Comparison of ENCODE assay signal across 1 cellular context in the genomic region with DNA sequence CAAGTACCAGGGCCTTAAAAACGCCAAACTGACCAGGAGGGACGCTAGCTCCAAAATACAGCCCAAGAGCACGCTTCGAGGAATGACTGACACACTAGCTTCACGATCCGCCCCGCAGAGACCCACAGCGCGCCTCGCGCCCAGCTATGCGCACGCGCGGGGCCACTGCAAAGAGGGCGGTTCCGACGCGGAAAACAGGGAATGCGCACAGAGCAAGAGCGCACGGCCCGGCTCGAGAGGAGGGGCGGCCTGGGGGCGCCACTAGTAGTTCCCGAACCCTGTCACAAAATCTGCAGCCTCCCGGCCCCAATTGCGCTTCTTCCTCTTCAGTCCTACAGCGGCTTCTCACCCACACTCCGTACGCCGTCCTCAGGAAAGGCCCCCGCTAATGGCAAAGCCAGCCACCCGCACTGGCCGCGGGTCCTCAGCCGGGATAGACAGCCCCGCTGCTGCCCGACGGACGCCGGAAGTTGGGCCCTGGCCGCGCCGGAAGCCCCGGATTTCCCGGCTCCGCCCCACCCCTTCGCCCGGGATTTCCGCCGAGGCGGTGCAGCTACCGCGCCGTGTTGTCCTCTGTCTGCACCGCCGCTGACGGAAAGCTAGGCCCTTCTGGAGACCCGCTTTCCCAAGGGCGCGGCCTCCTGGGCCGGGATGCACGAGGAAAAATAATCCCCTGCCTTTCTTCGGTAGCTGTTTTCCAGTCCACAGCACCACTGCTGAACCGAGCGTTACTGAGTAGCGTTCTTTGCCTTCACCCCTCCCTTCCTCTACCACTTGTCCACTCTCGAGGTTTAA.
A peak's percentile ranks its signal among the peaks of the same experiment; 100 is the strongest.
TF ChIP-seq lines count a peak whose summit lies in the region.

HDHD2 (minus strand) TSS at position 472 of the 795 bp plus-strand sequence. CDS start 14,061 bp downstream, outside the sequence.

TF ChIP-seq in K562, 482 proteins besides CTCF, POLR2A, EP300 and RAD21 (continued from another document and continues in another):
- TF ChIP-seq MLLT1 (IDR thresholded peaks at IDR 0.05) (no peak), EGR1 (conservative IDR thresholded peaks at IDR 0.05) (0 out of 2 replicates have a peak, but pooled peaks have one; percentile 4), GTF2F1 (IDR thresholded peaks at IDR 0.05; ENCODE audit: low read depth, low read length) (no peak), CTBP1 (IDR thresholded peaks at IDR 0.05; ENCODE audit: borderline replicate concordance) (no peak), TARDBP (IDR thresholded peaks at IDR 0.05) (no peak), ZNF318 (IDR thresholded peaks at IDR 0.05; ENCODE audit: borderline replicate concordance in 1 of 2, low read depth in 1 of 2) (no peak), ARID2 (IDR thresholded peaks at IDR 0.05) (no peak), HDAC6 (IDR thresholded peaks at IDR 0.05; ENCODE audit: low read depth, low read length) (no peak), E2F1 (CRISPR knock-in tag; IDR thresholded peaks at IDR 0.05) (no peak), HLTF (IDR thresholded peaks at IDR 0.05) (no peak), ZNF583 (CRISPR knock-in tag; IDR thresholded peaks at IDR 0.05) (no peak), CREB3 (tag; conservative IDR thresholded peaks at IDR 0.05; ENCODE audit: low read depth) (no peak), KAT2B (IDR thresholded peaks at IDR 0.05; ENCODE audit: low read depth, low read length) (no peak), TAF9B (IDR thresholded peaks at IDR 0.05; ENCODE audit: partially characterized antibody) (peak; percentile 57), ZFP1 (CRISPR knock-in tag; IDR thresholded peaks at IDR 0.05) (no peak), CHD2 (IDR thresholded peaks at IDR 0.05; ENCODE audit: low read depth, low read length) (no peak)
- TF ChIP-seq, protein P1, sequence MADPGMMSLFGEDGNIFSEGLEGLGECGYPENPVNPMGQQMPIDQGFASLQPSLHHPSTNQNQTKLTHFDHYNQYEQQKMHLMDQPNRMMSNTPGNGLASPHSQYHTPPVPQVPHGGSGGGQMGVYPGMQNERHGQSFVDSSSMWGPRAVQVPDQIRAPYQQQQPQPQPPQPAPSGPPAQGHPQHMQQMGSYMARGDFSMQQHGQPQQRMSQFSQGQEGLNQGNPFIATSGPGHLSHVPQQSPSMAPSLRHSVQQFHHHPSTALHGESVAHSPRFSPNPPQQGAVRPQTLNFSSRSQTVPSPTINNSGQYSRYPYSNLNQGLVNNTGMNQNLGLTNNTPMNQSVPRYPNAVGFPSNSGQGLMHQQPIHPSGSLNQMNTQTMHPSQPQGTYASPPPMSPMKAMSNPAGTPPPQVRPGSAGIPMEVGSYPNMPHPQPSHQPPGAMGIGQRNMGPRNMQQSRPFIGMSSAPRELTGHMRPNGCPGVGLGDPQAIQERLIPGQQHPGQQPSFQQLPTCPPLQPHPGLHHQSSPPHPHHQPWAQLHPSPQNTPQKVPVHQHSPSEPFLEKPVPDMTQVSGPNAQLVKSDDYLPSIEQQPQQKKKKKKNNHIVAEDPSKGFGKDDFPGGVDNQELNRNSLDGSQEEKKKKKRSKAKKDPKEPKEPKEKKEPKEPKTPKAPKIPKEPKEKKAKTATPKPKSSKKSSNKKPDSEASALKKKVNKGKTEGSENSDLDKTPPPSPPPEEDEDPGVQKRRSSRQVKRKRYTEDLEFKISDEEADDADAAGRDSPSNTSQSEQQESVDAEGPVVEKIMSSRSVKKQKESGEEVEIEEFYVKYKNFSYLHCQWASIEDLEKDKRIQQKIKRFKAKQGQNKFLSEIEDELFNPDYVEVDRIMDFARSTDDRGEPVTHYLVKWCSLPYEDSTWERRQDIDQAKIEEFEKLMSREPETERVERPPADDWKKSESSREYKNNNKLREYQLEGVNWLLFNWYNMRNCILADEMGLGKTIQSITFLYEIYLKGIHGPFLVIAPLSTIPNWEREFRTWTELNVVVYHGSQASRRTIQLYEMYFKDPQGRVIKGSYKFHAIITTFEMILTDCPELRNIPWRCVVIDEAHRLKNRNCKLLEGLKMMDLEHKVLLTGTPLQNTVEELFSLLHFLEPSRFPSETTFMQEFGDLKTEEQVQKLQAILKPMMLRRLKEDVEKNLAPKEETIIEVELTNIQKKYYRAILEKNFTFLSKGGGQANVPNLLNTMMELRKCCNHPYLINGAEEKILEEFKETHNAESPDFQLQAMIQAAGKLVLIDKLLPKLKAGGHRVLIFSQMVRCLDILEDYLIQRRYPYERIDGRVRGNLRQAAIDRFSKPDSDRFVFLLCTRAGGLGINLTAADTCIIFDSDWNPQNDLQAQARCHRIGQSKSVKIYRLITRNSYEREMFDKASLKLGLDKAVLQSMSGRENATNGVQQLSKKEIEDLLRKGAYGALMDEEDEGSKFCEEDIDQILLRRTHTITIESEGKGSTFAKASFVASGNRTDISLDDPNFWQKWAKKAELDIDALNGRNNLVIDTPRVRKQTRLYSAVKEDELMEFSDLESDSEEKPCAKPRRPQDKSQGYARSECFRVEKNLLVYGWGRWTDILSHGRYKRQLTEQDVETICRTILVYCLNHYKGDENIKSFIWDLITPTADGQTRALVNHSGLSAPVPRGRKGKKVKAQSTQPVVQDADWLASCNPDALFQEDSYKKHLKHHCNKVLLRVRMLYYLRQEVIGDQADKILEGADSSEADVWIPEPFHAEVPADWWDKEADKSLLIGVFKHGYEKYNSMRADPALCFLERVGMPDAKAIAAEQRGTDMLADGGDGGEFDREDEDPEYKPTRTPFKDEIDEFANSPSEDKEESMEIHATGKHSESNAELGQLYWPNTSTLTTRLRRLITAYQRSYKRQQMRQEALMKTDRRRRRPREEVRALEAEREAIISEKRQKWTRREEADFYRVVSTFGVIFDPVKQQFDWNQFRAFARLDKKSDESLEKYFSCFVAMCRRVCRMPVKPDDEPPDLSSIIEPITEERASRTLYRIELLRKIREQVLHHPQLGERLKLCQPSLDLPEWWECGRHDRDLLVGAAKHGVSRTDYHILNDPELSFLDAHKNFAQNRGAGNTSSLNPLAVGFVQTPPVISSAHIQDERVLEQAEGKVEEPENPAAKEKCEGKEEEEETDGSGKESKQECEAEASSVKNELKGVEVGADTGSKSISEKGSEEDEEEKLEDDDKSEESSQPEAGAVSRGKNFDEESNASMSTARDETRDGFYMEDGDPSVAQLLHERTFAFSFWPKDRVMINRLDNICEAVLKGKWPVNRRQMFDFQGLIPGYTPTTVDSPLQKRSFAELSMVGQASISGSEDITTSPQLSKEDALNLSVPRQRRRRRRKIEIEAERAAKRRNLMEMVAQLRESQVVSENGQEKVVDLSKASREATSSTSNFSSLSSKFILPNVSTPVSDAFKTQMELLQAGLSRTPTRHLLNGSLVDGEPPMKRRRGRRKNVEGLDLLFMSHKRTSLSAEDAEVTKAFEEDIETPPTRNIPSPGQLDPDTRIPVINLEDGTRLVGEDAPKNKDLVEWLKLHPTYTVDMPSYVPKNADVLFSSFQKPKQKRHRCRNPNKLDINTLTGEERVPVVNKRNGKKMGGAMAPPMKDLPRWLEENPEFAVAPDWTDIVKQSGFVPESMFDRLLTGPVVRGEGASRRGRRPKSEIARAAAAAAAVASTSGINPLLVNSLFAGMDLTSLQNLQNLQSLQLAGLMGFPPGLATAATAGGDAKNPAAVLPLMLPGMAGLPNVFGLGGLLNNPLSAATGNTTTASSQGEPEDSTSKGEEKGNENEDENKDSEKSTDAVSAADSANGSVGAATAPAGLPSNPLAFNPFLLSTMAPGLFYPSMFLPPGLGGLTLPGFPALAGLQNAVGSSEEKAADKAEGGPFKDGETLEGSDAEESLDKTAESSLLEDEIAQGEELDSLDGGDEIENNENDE (IDR thresholded peaks at IDR 0.05; ENCODE audit: low read depth, low read length) = no peak
- TF ChIP-seq, protein P2, sequence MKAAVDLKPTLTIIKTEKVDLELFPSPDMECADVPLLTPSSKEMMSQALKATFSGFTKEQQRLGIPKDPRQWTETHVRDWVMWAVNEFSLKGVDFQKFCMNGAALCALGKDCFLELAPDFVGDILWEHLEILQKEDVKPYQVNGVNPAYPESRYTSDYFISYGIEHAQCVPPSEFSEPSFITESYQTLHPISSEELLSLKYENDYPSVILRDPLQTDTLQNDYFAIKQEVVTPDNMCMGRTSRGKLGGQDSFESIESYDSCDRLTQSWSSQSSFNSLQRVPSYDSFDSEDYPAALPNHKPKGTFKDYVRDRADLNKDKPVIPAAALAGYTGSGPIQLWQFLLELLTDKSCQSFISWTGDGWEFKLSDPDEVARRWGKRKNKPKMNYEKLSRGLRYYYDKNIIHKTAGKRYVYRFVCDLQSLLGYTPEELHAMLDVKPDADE (conservative IDR thresholded peaks at IDR 0.05; ENCODE audit: control insufficient read depth, low read depth, low read length) = peak; percentile 16; the same call in 1 of the 2 replicates
